In genomic region chr11:78147807-78148206, GRCh38 we compare ENCODE assay signal across 24 cellular contexts.
DNase-seq lines count a peak whose midpoint lies in the region; FAIRE-seq and TF ChIP-seq lines count a peak whose summit lies in the region.
"Had no signal": no experiment of that assay in that cellular context is flagged by ENCODE, and none has a peak within 500 bp of the region (broad histone marks: within the 10 kb centered on the region; RNA-seq: fewer than 3 reads in every experiment).

No MANE protein-coding gene starts in this region.

- no peak for FAIRE-seq in D721Med (lab: Jason Lieb, UNC)
- FAIRE-seq: GM12878, RCC 7860, urothelium cell line had no signal

- no peak for TF ChIP-seq CTCF in D721Med (IDR thresholded peaks at IDR 0.05; ENCODE audit: insufficient read depth, missing control alignments)

- DNase-seq in NCI-H1105 treated with DMSO at 0.1 percent for 48 hours (lab: John Stamatoyannopoulos, UW) (peak; percentile 70), NCI-H2029 treated with DMSO at 0.1 percent for 48 hours (lab: John Stamatoyannopoulos, UW) (peak; percentile 10), NCI-H510A (lab: John Stamatoyannopoulos, UW) (peak; percentile 20), iPS-NIHi11 (ENCODE audit: low spot score) (peak; percentile 28), SW480 (ENCODE audit: low spot score) (no peak), foreskin melanocyte (no peak), D721Med (ENCODE audit: insufficient read length, low spot score) (no peak)
- DNase-seq: activated B cell treated with CpG ODN at 0.5 μM for 24 hours; activated naive CD4-positive, alpha-beta T cell treated with anti-CD3 and anti-CD28 coated beads for 36 hours; body of pancreas; Calu3; dorsolateral prefrontal cortex; EL; GM23248; HFFc6; hypothalamus; Kasumi-1; left ventricle myocardium inferior; psoas muscle; stimulated activated CD4-positive, alpha-beta T cell treated with anti-CD3 and anti-CD28 coated beads, Interleukin-4, amount 100 ng/mL, for 4 hours; SW 1271 had no signal

Comparison
In these comparisons a context has a peak if more than half of its experiments do, and no peak if none do; other contexts are left out.
1. DNase-seq: peak in NCI-H1105 treated with DMSO at 0.1 percent for 48 hours (single experiment), NCI-H2029 treated with DMSO at 0.1 percent for 48 hours (single experiment), NCI-H510A (single experiment) and iPS-NIHi11 (single experiment); none in SW480 (single experiment), foreskin melanocyte (single experiment) and D721Med (single experiment).